In the genomic region with DNA sequence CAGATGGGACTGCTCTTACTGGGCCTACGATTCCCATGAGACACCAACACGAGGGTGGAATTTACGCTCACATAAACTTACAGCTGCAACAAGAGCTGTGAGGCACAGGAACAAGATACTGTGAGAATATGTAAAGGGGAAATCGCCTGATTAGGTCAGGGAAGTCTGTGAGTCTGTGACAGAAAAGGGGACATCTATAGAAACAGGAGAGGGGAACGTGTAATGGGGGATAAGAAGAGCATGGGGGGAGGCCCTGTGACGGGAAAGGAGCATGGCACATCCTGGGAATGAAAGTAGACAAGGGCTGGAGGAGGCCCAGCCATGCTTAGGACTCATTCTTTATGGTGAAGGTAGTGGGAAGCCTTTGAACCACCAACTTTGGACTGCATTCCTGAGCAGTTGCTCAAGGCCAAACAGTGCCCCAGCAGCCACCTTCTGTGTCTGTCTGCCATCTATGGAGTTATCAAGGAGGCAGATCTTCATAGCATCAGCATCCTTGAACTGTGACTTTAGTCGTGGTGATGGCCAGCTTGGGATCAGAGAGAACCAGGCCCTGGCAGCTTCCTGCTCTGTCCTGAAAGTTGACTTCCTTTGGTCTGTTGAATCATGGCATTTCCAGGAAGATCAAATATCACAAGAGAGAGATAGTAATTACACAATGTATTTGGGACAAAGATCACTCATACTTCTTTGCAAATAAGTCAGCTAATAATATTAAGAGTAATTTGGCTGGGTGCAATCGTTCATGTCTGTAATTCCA, we compare ENCODE assay signal across 9 cellular contexts.
DNase-seq lines count a peak whose midpoint lies in the region; ATAC-seq, FAIRE-seq and TF ChIP-seq lines count a peak whose summit lies in the region.
"Had no signal": no experiment of that assay in that cellular context is flagged by ENCODE, and none has a peak within 500 bp of the region (broad histone marks: within the 10 kb centered on the region; RNA-seq: fewer than 3 reads in every experiment).

No MANE protein-coding gene starts in this region.

- no peak overlapping the region for H3K4me3 ChIP-seq in astrocyte of the spinal cord (ENCODE audit: low read depth, low read length)

- no peaks in the 10 kb centered on the region for H3K36me3 Mint-ChIP-seq in activated T-helper 1 cell treated with anti-CD3 and anti-CD28 coated beads, Interleukin-12 subunit alpha, Interleukin-12 subunit beta, Interleukin-2, Interleukin-4 antibody, amounts not matched to agents 30 ng/mL and 10 ng/mL and 1 ng/mL, durations not matched to agents 14 hours and 24 hours and 36 hours (ENCODE audit: low read depth)

- no peak for TF ChIP-seq POLR2A in GM12892 (IDR thresholded peaks at IDR 0.05; ENCODE audit: low read depth, low read length)

- no peak for TF ChIP-seq CTCF in astrocyte of the spinal cord (IDR thresholded peaks at IDR 0.05; ENCODE audit: low read depth, low read length)

- H3K27ac Mint-ChIP-seq in activated T-helper 1 cell treated with anti-CD3 and anti-CD28 coated beads, Interleukin-12 subunit alpha, Interleukin-12 subunit beta, Interleukin-2, Interleukin-4 antibody, amounts not matched to agents 30 ng/mL and 10 ng/mL and 1 ng/mL, durations not matched to agents 14 hours and 24 hours and 36 hours, result no peak overlapping the region

- FAIRE-seq in GM12892 (lab: Jason Lieb, UNC), result peak; percentile 73

- peaks cover 4% of the 10 kb centered on the region for H3K9me3 Mint-ChIP-seq in activated T-helper 1 cell treated with anti-CD3 and anti-CD28 coated beads, Interleukin-12 subunit alpha, Interleukin-12 subunit beta, Interleukin-2, Interleukin-4 antibody, amounts not matched to agents 30 ng/mL and 10 ng/mL and 1 ng/mL, durations not matched to agents 14 hours and 24 hours and 36 hours

- no peak overlapping the region for H3K4me3 Mint-ChIP-seq in activated T-helper 1 cell treated with anti-CD3 and anti-CD28 coated beads, Interleukin-12 subunit alpha, Interleukin-12 subunit beta, Interleukin-2, Interleukin-4 antibody, amounts not matched to agents 30 ng/mL and 10 ng/mL and 1 ng/mL, durations not matched to agents 14 hours and 24 hours and 36 hours

- in situ Hi-C loops in astrocyte of the spinal cord (cut with HindIII; ENCODE audit: low sequenced_read_pairs), result no loop called here

- peak; percentile 69 for ATAC-seq in HG02885 (IDR thresholded peaks at IDR 0.05; ENCODE audit: poor library complexity, unreplicated experiment)
- ATAC-seq in GM18502 (IDR thresholded peaks at IDR 0.05; ENCODE audit: poor library complexity, unreplicated experiment), result no peak

- DNase-seq in GM12892 (ENCODE audit: insufficient read length), result no peak
- peak; percentile 44 for DNase-seq in astrocyte of the spinal cord (ENCODE audit: low read depth, low spot score)
- DNase-seq in myocyte (ENCODE audit: low read depth), result peak; percentile 14
- no peak for DNase-seq in SHP77 (lab: John Stamatoyannopoulos, UW)
- DNase-seq in HPDE6-E6E7 (ENCODE audit: extremely low spot score), result no peak
- no peak for DNase-seq in activated T-helper 1 cell treated with anti-CD3 and anti-CD28 coated beads, Interleukin-12 subunit alpha, Interleukin-12 subunit beta, Interleukin-2, Interleukin-4 antibody, amounts not matched to agents 30 ng/mL and 10 ng/mL and 1 ng/mL, durations not matched to agents 14 hours and 24 hours and 36 hours (ENCODE audit: low spot score)
- DNase-seq: hippocampal formation had no signal

- H3K27me3 Mint-ChIP-seq in activated T-helper 1 cell treated with anti-CD3 and anti-CD28 coated beads, Interleukin-12 subunit alpha, Interleukin-12 subunit beta, Interleukin-2, Interleukin-4 antibody, amounts not matched to agents 30 ng/mL and 10 ng/mL and 1 ng/mL, durations not matched to agents 14 hours and 24 hours and 36 hours (ENCODE audit: insufficient read depth), result peaks cover 11% of the 10 kb centered on the region

- intact Hi-C loops in activated T-helper 1 cell treated with anti-CD3 and anti-CD28 coated beads, Interleukin-12 subunit alpha, Interleukin-12 subunit beta, Interleukin-2, Interleukin-4 antibody, amounts not matched to agents 30 ng/mL and 10 ng/mL and 1 ng/mL, durations not matched to agents 14 hours and 24 hours and 36 hours (cut with micrococcal nuclease), result no loop called here

- no peaks in the 10 kb centered on the region for H3K4me1 Mint-ChIP-seq in activated T-helper 1 cell treated with anti-CD3 and anti-CD28 coated beads, Interleukin-12 subunit alpha, Interleukin-12 subunit beta, Interleukin-2, Interleukin-4 antibody, amounts not matched to agents 30 ng/mL and 10 ng/mL and 1 ng/mL, durations not matched to agents 14 hours and 24 hours and 36 hours (ENCODE audit: low read depth)

Comparison
In these comparisons a context has a peak if more than half of its experiments do, and no peak if none do; other contexts are left out.
1. DNase-seq: peak in astrocyte of the spinal cord (single experiment) and myocyte (single experiment); none in GM12892 (single experiment), SHP77 (0 of 2), HPDE6-E6E7 (single experiment) and activated T-helper 1 cell treated with anti-CD3 and anti-CD28 coated beads, Interleukin-12 subunit alpha, Interleukin-12 subunit beta, Interleukin-2, Interleukin-4 antibody, amounts not matched to agents 30 ng/mL and 10 ng/mL and 1 ng/mL, durations not matched to agents 14 hours and 24 hours and 36 hours (single experiment).